In genomic region chr15:66701422-66702034, GRCh38 we compare ENCODE assay signal across 8 cellular contexts. TPM values are rescaled to one million over a fixed set of nuclear protein-coding genes. Genes with fewer than 3 reads are reported as not detected.
DNase-seq lines count a peak whose midpoint lies in the region; ATAC-seq, FAIRE-seq and TF ChIP-seq lines count a peak whose summit lies in the region.

No MANE protein-coding gene starts in this region.

- no peaks in the 10 kb centered on the region for H4K20me1 ChIP-seq in endothelial cell of umbilical vein (replicated peaks; ENCODE audit: control insufficient read depth, extremely low read depth, insufficient read depth, low read length)

- POLR2A ChIA-PET in endothelial cell of umbilical vein (lab: Charles Lee), result interaction anchor here (0.7 to 1.6 kb wide), 3 partner anchors 13 to 80 kb away, joined by 3 to 4 read pairs (median 3); no protein-coding TSS in a partner anchor

- no peaks in the 10 kb centered on the region for H3K27me3 ChIP-seq in endothelial cell of umbilical vein (ENCODE audit: control insufficient read depth in 2 of 2, insufficient read depth in 2 of 2, low read length in 2 of 2)
- H3K27me3 ChIP-seq in mucosa of stomach (ENCODE audit: control insufficient read depth, insufficient read depth, low read length), result no peaks in the 10 kb centered on the region
- no peaks in the 10 kb centered on the region for H3K27me3 ChIP-seq in upper lobe of right lung

- TF ChIP-seq POLR2A in endothelial cell of umbilical vein (IDR thresholded peaks at IDR 0.05; ENCODE audit: low read depth, low read length), result peak; percentile 2

- TF ChIP-seq CTCF in endothelial cell of umbilical vein (IDR thresholded peaks at IDR 0.05; ENCODE audit: extremely low read depth in 1 of 2, insufficient read depth in 1 of 2, low read depth in 1 of 2, low read length in 2 of 2) (no peak), upper lobe of right lung (IDR thresholded peaks at IDR 0.05) (no peak)

- peak; percentile 54 for FAIRE-seq in endothelial cell of umbilical vein (lab: Jason Lieb, UNC)

- peak overlapping the region; percentile 79 for H2AFZ ChIP-seq in endothelial cell of umbilical vein (ENCODE audit: low read depth, low read length)

- H3K4me1 ChIP-seq in endothelial cell of umbilical vein (ENCODE audit: control insufficient read depth, extremely low read depth, insufficient read depth, low read length) (peaks cover 31% of the 10 kb centered on the region), mucosa of stomach (ENCODE audit: control insufficient read depth, insufficient read depth, low read length) (peaks cover 27% of the 10 kb centered on the region), upper lobe of right lung (peaks cover 37% of the 10 kb centered on the region)

- no peaks in the 10 kb centered on the region for H3K36me3 ChIP-seq in endothelial cell of umbilical vein (ENCODE audit: control insufficient read depth in 2 of 2, extremely low read depth in 1 of 2, insufficient read depth in 2 of 2, low read length in 2 of 2)
- H3K36me3 ChIP-seq in mucosa of stomach (ENCODE audit: control insufficient read depth, insufficient read depth, low read length), result no peaks in the 10 kb centered on the region
- H3K36me3 ChIP-seq in upper lobe of right lung, result no peaks in the 10 kb centered on the region

- BruUV-seq in endothelial cell of umbilical vein (replicated peaks; lab: Mats Ljungman, UMichigan), result no TSS peak

- dilution Hi-C loops in endothelial cell of umbilical vein (cut with MboI; ENCODE audit: extremely low pct_ligation_motif_present, low sequenced_read_pairs), result no loop called here

- H3K9ac ChIP-seq in endothelial cell of umbilical vein (replicated peaks; ENCODE audit: extremely low read depth, insufficient read depth, low read length) (peak overlapping the region; percentile 78), mucosa of stomach (ENCODE audit: low read length) (peak overlapping the region; percentile 11)

- intact Hi-C loops in endothelial cell of umbilical vein (cut with micrococcal nuclease) (loop anchor here (1.0 to 2.0 kb wide), 6 partner anchors 65 to 197 kb away; partner anchors contain the start of genes RPL4 and ZWILCH), upper lobe of right lung (cut with DNase I) (loop anchor here (10.0 kb wide), 1 partner anchor 87 kb away; no protein-coding TSS in a partner anchor)

- CTCF ChIA-PET in endothelial cell of umbilical vein (lab: Charles Lee), result interaction anchor here (0.7 to 14.2 kb wide), 16 partner anchors 13 to 150 kb away, joined by 3 to 226 read pairs (median 5); no protein-coding TSS in a partner anchor

- peak overlapping the region; percentile 92 for H3K27ac ChIP-seq in endothelial cell of umbilical vein (ENCODE audit: insufficient read depth, low read depth, low read length)
- peak overlapping the region; percentile 85 for H3K27ac ChIP-seq in upper lobe of right lung

- H3K4me3 ChIP-seq in endothelial cell of umbilical vein (replicated peaks in 1 of 3; ENCODE audit: insufficient read depth in 1 of 3, low read depth in 1 of 3, low read length in 3 of 3) (peak overlapping the region; percentile 46 to 79 (median 62)), mucosa of stomach (ENCODE audit: low read length) (peak overlapping the region; percentile 71), upper lobe of right lung (peak overlapping the region; percentile 60)

- ATAC-seq in GM19463 (IDR thresholded peaks at IDR 0.05; ENCODE audit: unreplicated experiment) (peak; percentile 16), upper lobe of right lung (peak; percentile 48), GM21360 (IDR thresholded peaks at IDR 0.05; ENCODE audit: unreplicated experiment) (no peak)

- peaks cover 39% of the 10 kb centered on the region for H3K79me2 ChIP-seq in endothelial cell of umbilical vein (ENCODE audit: control insufficient read depth, insufficient read depth, low read length)

- DNase-seq in COLO668 (lab: John Stamatoyannopoulos, UW; ENCODE audit: unreplicated experiment), result peak; percentile 40
- peak; percentile 69 for DNase-seq in HuH-7.5 (ENCODE audit: low spot score)
- peak; percentile 44 for DNase-seq in activated CD4-positive, CD25-positive, alpha-beta regulatory T cell treated with anti-CD3 and anti-CD28 coated beads, Interleukin-2, amount 50 U/mL, for 72 hours
- DNase-seq in endothelial cell of umbilical vein (ENCODE audit: low read depth, low spot score), result no peak
- peak; percentile 82 for DNase-seq in upper lobe of right lung

- H3K4me2 ChIP-seq in endothelial cell of umbilical vein (ENCODE audit: insufficient read depth, low read length), result peak overlapping the region; percentile 71

- H3K9me1 ChIP-seq in endothelial cell of umbilical vein (replicated peaks; ENCODE audit: control insufficient read depth, extremely low read depth, insufficient read depth, low read length), result no peaks in the 10 kb centered on the region

- H3K9me3 ChIP-seq in endothelial cell of umbilical vein (replicated peaks; ENCODE audit: control insufficient read depth, insufficient read depth, low read length) (no peaks in the 10 kb centered on the region), mucosa of stomach (ENCODE audit: control insufficient read depth, low read length) (no peaks in the 10 kb centered on the region), upper lobe of right lung (no peaks in the 10 kb centered on the region)

TF ChIP-seq in endothelial cell of umbilical vein, 7 proteins besides CTCF, POLR2A, EP300 and RAD21:
- no peak for TF ChIP-seq MAX (IDR thresholded peaks at IDR 0.05; ENCODE audit: insufficient read depth, insufficient read length)
- TF ChIP-seq GATA2 (IDR thresholded peaks at IDR 0.05; ENCODE audit: insufficient read depth, insufficient read length, low read depth, low read length), result no peak
- no peak for TF ChIP-seq POLR2AphosphoS5 (IDR thresholded peaks at IDR 0.05; ENCODE audit: insufficient read depth, low read depth, low read length)
- no peak for TF ChIP-seq FOS (IDR thresholded peaks at IDR 0.05; ENCODE audit: borderline replicate concordance, insufficient read depth, low read length)
- no peak for TF ChIP-seq MYC (IDR thresholded peaks at IDR 0.05; ENCODE audit: low read depth, low read length)
- TF ChIP-seq EZH2 (IDR thresholded peaks at IDR 0.05; ENCODE audit: borderline replicate concordance, low read depth, low read length, severe bottlenecking), result no peak
- TF ChIP-seq JUN (IDR thresholded peaks at IDR 0.05; ENCODE audit: borderline replicate concordance, insufficient read depth, insufficient read length, low read depth), result no peak

RNA-seq across cellular contexts. Expression of gene SMAD6, which starts 0.5 kb away (rescaled TPM):
- 12.4 and 12.5 TPM in 2 replicates for total RNA-seq in endothelial cell of umbilical vein
- 7.3 and 8.8 TPM in 2 replicates for polyA plus RNA-seq in endothelial cell of umbilical vein
- polyA plus RNA-seq in endothelial cell of umbilical vein (2011; cell fraction: cytosol; rRNA removed), result 3.5 and 4.0 TPM in 2 replicates
- polyA plus RNA-seq in endothelial cell of umbilical vein (2011; cell fraction: nucleus; rRNA removed), result 22.2 and 24.2 TPM in 2 replicates
- polyA plus RNA-seq in endothelial cell of umbilical vein (2012), result 5.8 and 11.3 TPM in 2 replicates
- polyA minus RNA-seq in endothelial cell of umbilical vein, result 28.0 and 29.7 TPM in 2 replicates
- polyA minus RNA-seq in endothelial cell of umbilical vein (2011; cell fraction: cytosol; rRNA and poly(A)+ RNA removed), result 45.7 TPM
- polyA minus RNA-seq in endothelial cell of umbilical vein (2011; cell fraction: nucleus; rRNA and poly(A)+ RNA removed), result 22.4 and 35.7 TPM in 2 replicates
- 167 TPM for total RNA-seq in upper lobe of right lung

Comparison
In these comparisons a context has a peak if more than half of its experiments do, and no peak if none do; other contexts are left out.
1. RNA of gene SMAD6, which starts 0.5 kb away (total RNA-seq): 167 TPM in upper lobe of right lung (single experiment); 12.4 to 12.5 TPM in endothelial cell of umbilical vein; every median in the first group is over 10 times any median in the second.
2. Peak in every context shown above with its lines, with median percentiles within 50 percentile points of each other: H3K4me3 ChIP-seq.